Comparison of ENCODE assay signal across 8 cellular contexts in the genomic region with DNA sequence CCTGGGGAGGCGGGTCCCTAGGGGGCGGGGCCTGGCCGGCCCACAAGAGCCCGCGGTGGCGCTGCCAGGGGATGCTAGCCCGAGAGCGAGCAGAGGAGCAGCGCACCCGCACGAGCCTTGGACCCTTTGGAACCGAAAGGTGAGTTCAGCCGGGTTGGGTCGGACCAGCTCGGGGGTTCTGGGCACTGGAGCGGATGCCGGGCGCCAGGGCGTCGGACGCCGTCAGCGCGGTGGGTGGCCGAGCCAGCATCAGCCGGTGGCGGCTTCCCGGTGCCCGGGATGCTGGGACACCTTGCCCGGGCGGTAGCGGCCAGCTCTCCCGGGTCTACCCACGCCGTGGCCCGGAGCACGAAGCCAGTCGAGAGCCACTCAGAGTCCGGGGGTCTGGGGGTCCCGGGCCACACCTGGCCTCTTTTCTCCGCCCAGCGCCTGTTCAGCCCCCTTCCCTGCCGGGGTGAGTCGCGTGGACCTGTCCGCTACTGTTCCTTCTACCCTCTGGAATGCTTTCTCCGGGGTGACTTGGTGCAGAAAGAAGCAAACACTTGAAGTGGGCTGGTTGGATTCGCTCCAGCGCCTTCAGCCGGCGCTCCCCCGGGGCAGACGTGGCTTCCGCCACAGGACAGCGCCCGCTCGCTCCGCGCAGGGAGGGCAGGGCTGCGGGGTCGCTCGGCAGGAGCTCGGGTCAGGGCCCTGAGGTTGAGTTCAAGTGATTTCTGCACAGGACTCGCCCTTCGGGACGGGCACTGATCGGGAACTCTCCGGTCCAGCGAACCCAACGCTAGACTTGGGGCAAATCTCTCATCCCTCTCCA.
DNase-seq lines count a peak whose midpoint lies in the region; ATAC-seq and TF ChIP-seq lines count a peak whose summit lies in the region.

A gene with protein sequence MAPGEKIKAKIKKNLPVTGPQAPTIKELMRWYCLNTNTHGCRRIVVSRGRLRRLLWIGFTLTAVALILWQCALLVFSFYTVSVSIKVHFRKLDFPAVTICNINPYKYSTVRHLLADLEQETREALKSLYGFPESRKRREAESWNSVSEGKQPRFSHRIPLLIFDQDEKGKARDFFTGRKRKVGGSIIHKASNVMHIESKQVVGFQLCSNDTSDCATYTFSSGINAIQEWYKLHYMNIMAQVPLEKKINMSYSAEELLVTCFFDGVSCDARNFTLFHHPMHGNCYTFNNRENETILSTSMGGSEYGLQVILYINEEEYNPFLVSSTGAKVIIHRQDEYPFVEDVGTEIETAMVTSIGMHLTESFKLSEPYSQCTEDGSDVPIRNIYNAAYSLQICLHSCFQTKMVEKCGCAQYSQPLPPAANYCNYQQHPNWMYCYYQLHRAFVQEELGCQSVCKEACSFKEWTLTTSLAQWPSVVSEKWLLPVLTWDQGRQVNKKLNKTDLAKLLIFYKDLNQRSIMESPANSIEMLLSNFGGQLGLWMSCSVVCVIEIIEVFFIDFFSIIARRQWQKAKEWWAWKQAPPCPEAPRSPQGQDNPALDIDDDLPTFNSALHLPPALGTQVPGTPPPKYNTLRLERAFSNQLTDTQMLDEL (plus strand): TSS at position 71 of the 811 bp plus-strand sequence. CDS start 3,527 bp downstream, outside the sequence.

- peaks cover 12% of the 10 kb centered on the region for H3K4me1 ChIP-seq in muscle layer of colon (ENCODE audit: insufficient read depth, low read length)

- no peak within 1 kb of the TSS for H3K9ac ChIP-seq in muscle layer of colon (ENCODE audit: low read length)

- H3K27ac ChIP-seq in coronary artery, result no peak within 1 kb of the TSS
- no peak within 1 kb of the TSS for H3K27ac ChIP-seq in muscle layer of colon (ENCODE audit: low read depth, low read length)

- H3K36me3 ChIP-seq in muscle layer of colon (ENCODE audit: insufficient read depth, low read length), result no peaks in the 10 kb centered on the region

- POLR2A ChIA-PET in AG04449 (lab: Yijun Ruan, JAX), result no interaction called here

- H3K9me3 ChIP-seq in muscle layer of colon (ENCODE audit: low read length), result no peaks in the 10 kb centered on the region

- CTCF ChIA-PET in AG04449 (lab: Yijun Ruan, JAX), result interaction anchor here (0.9 to 11.9 kb wide), 10 partner anchors 8 to 375 kb away, joined by 3 to 245 read pairs (median 3); a partner anchor contains a TSS

- no peak for DNase-seq in AG04449 (ENCODE audit: low read depth, low spot score)
- peak; percentile 6 for DNase-seq in NCI-H1105 (lab: John Stamatoyannopoulos, UW)
- DNase-seq in coronary artery (ENCODE audit: low spot score), result no peak
- DNase-seq in NCI-H446 treated with DMSO at 0.1 percent for 48 hours (lab: John Stamatoyannopoulos, UW), result no peak
- DNase-seq in stimulated activated naive CD4-positive, alpha-beta T cell (lab: John Stamatoyannopoulos, UW), result no peak

- H3K27me3 ChIP-seq in muscle layer of colon (ENCODE audit: control insufficient read depth in 1 of 2, insufficient read depth in 2 of 2, low read length in 2 of 2), result peaks cover 24 to 35% of the 10 kb centered on the region in 2 donors

- ATAC-seq in GM19023 (IDR thresholded peaks at IDR 0.05; ENCODE audit: unreplicated experiment) (peak; percentile 24), GM18870 (IDR thresholded peaks at IDR 0.05; ENCODE audit: unreplicated experiment) (no peak)

- H3K4me3 ChIP-seq in AG04449 (ENCODE audit: low read depth, low read length) (peak within 1 kb of the TSS; percentile 18), coronary artery (peak within 1 kb of the TSS; percentile 67), muscle layer of colon (ENCODE audit: low read depth in 1 of 2, low read length in 2 of 2) (peak within 1 kb of the TSS; percentile 49 to 52)

- TF ChIP-seq CTCF in AG04449 (IDR thresholded peaks at IDR 0.05; ENCODE audit: insufficient read depth, low read length, missing control alignments) (no peak), coronary artery (IDR thresholded peaks at IDR 0.05) (peak; percentile 73)
